Comparison of ENCODE assay signal across 15 cellular contexts in the genomic region with DNA sequence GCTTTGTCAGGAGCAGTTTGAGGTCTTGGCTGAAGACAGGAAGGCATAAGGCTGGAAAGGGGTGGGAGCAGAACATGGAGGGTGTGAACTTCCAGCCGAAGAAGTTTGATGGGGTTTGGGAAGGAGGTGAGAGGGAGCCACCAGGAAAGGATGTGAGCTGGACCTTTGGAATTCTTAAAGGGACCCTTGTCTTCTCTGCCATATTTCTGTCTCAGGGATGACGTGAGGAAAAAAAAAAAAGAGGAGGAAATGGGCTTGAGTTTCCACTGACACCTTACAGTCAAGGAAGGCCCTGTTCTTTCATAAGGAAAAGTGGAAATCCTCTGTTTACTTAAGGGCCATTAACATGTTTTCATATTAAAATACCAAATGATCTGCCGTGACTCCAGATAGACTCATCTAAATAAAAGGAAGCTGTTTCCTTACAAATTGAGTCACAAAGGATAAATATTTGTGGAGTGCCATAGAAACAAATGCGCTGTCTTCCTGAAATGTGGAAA.
A peak's percentile ranks its signal among the peaks of the same experiment; 100 is the strongest.
DNase-seq lines count a peak whose midpoint lies in the region; ATAC-seq, FAIRE-seq and TF ChIP-seq lines count a peak whose summit lies in the region.
"Had no signal": no experiment of that assay in that cellular context is flagged by ENCODE, and none has a peak within 500 bp of the region (broad histone marks: within the 10 kb centered on the region; RNA-seq: fewer than 3 reads in every experiment).

No MANE protein-coding gene starts in this region.

- H2AFZ ChIP-seq in keratinocyte (ENCODE audit: control insufficient read depth, low read length) = no peak overlapping the region
- no peak overlapping the region for H2AFZ ChIP-seq in MM.1S (ENCODE audit: low read length)

- H3K9ac ChIP-seq in keratinocyte (ENCODE audit: control insufficient read depth, extremely low read depth, insufficient read depth, low read length) (no peak overlapping the region), MM.1S (ENCODE audit: low read length) (no peak overlapping the region)

- dilution Hi-C loops in keratinocyte (cut with MboI; ENCODE audit: extremely low pct_ligation_motif_present, low sequenced_read_pairs) = loop anchor here (25.0 kb wide), 1 partner anchor 150 kb away; no protein-coding TSS in a partner anchor

- H3K27me3 ChIP-seq in ascending aorta (no peaks in the 10 kb centered on the region), keratinocyte (ENCODE audit: control insufficient read depth, extremely low read depth, insufficient read depth, low read length) (no peaks in the 10 kb centered on the region), MM.1S (replicated peaks; ENCODE audit: insufficient read depth, low read length) (no peaks in the 10 kb centered on the region)

- WGBS in urinary bladder = 49% methylated on average over 4 of the region's 4 CpGs

- intact Hi-C loops in ascending aorta (cut with DNase I) = no loop called here

- TF ChIP-seq CTCF in ascending aorta (IDR thresholded peaks at IDR 0.05) = no peak
- TF ChIP-seq CTCF in keratinocyte (optimal IDR thresholded peaks at IDR 0.05 in 1 of 3, IDR thresholded peaks at IDR 0.05 in 1 of 3, conservative IDR thresholded peaks at IDR 0.05 in 1 of 3; ENCODE audit: extremely low read depth in 1 of 3, insufficient read depth in 2 of 3, low read length in 3 of 3) = no peak
- TF ChIP-seq CTCF in MM.1S (IDR thresholded peaks at IDR 0.05; ENCODE audit: low read length) = no peak

- no peaks in the 10 kb centered on the region for H3K9me1 ChIP-seq in keratinocyte (ENCODE audit: control insufficient read depth, extremely low read depth, insufficient read depth, low read length)

- no peaks in the 10 kb centered on the region for H3K36me3 ChIP-seq in ascending aorta
- H3K36me3 ChIP-seq in keratinocyte (ENCODE audit: control insufficient read depth in 2 of 2, extremely low read depth in 1 of 2, insufficient read depth in 2 of 2, low read length in 2 of 2) = no peaks in the 10 kb centered on the region
- no peaks in the 10 kb centered on the region for H3K36me3 ChIP-seq in urinary bladder (ENCODE audit: insufficient read depth)
- H3K36me3 ChIP-seq in MM.1S (replicated peaks; ENCODE audit: insufficient read depth, low read length) = no peaks in the 10 kb centered on the region

- H4K20me1 ChIP-seq in keratinocyte (ENCODE audit: control insufficient read depth, extremely low read depth, insufficient read depth, low read length) (no peaks in the 10 kb centered on the region), MM.1S (ENCODE audit: insufficient read depth, low read length) (no peaks in the 10 kb centered on the region)

- no peaks in the 10 kb centered on the region for H3K9me2 ChIP-seq in MM.1S (replicated peaks; ENCODE audit: insufficient read depth, low read length)

- H3K4me3 ChIP-seq in ascending aorta = no peak overlapping the region
- H3K4me3 ChIP-seq in keratinocyte (ENCODE audit: control insufficient read depth in 2 of 3, extremely low read depth in 1 of 3, insufficient read depth in 2 of 3, low read depth in 1 of 3, low read length in 3 of 3) = no peak overlapping the region
- H3K4me3 ChIP-seq in urinary bladder (ENCODE audit: low read depth, low read length) = no peak overlapping the region
- no peak overlapping the region for H3K4me3 ChIP-seq in MM.1S (ENCODE audit: low read length)

- no peaks in the 10 kb centered on the region for H3K9me3 ChIP-seq in ascending aorta
- H3K9me3 ChIP-seq in keratinocyte (ENCODE audit: control insufficient read depth, low read depth, low read length) = no peaks in the 10 kb centered on the region
- no peaks in the 10 kb centered on the region for H3K9me3 ChIP-seq in MM.1S (replicated peaks; ENCODE audit: insufficient read depth, low read length)

- no peak for FAIRE-seq in keratinocyte (lab: Jason Lieb, UNC)

- H3K4me1 ChIP-seq in ascending aorta (peaks cover 0 to 32% of the 10 kb centered on the region in 2 donors), keratinocyte (ENCODE audit: control insufficient read depth, extremely low read depth, insufficient read depth, low read length) (peaks cover 33% of the 10 kb centered on the region), urinary bladder (ENCODE audit: insufficient read depth) (no peaks in the 10 kb centered on the region), MM.1S (ENCODE audit: low read length) (peaks cover 66% of the 10 kb centered on the region)

- ATAC-seq in GM18909 (IDR thresholded peaks at IDR 0.05; ENCODE audit: poor library complexity, unreplicated experiment) = no peak
- ATAC-seq: activated naive CD4-positive, alpha-beta T cell treated with anti-CD3 and anti-CD28 coated beads, Interleukin-2, amount 50 U/mL, for 72 hours had no signal

- H3K4me2 ChIP-seq in keratinocyte (ENCODE audit: control insufficient read depth, extremely low read depth, insufficient read depth, low read depth, low read length) (peak overlapping the region; percentile 46), MM.1S (ENCODE audit: low read depth, low read length) (no peak overlapping the region)

- peak; percentile 35 for DNase-seq in DMS53 (lab: John Stamatoyannopoulos, UW)
- no peak for DNase-seq in DMS53 treated with DMSO at 0.1 percent for 48 hours (lab: John Stamatoyannopoulos, UW; ENCODE audit: unreplicated experiment)
- DNase-seq in ascending aorta (ENCODE audit: low spot score in 2 of 2) = no peak
- DNase-seq in keratinocyte (ENCODE audit: low read depth, low spot score) = no peak
- DNase-seq in NCI-H2196 treated with DMSO at 0.1 percent for 48 hours (lab: John Stamatoyannopoulos, UW; ENCODE audit: unreplicated experiment) = no peak
- DNase-seq in MM.1S = no peak
- DNase-seq: 8988T; activated CD4-positive, alpha-beta T cell treated with anti-CD3 and anti-CD28 coated beads, Interleukin-2, amount 10 ng/mL, durations not matched to agents 7 days and 5 days; midbrain; NCI-H2081; stimulated activated CD4-positive, alpha-beta T cell treated with anti-CD3 and anti-CD28 coated beads, Interleukin-15, amount 100 ng/mL, for 24 hours had no signal

- no peaks in the 10 kb centered on the region for H3K79me2 ChIP-seq in keratinocyte (ENCODE audit: control insufficient read depth, insufficient read depth, low read length)
- H3K79me2 ChIP-seq in MM.1S (ENCODE audit: low read length) = peaks cover 4% of the 10 kb centered on the region; the same call in 1 of the 2 replicates

- peaks cover 19% of the 10 kb centered on the region for H3F3A ChIP-seq in MM.1S (ENCODE audit: insufficient read depth, low read length)

- H3K27ac ChIP-seq in ascending aorta (peak overlapping the region; percentile 51 to 63), keratinocyte (ENCODE audit: control insufficient read depth, insufficient read depth, low read length) (peak overlapping the region; percentile 69), urinary bladder (ENCODE audit: low read depth) (peak overlapping the region; percentile 28), MM.1S (ENCODE audit: low read length) (no peak overlapping the region)
- H3K27ac ChIP-seq: HL-60 had no signal
